In genomic region chr20:3245711-3246110, GRCh38 we compare ENCODE assay signal across 19 cellular contexts. TPM values are rescaled to one million over a fixed set of nuclear protein-coding genes. Genes with fewer than 3 reads are reported as not detected.
A peak's percentile ranks its signal among the peaks of the same experiment; 100 is the strongest.
DNase-seq lines count a peak whose midpoint lies in the region; ATAC-seq, FAIRE-seq and TF ChIP-seq lines count a peak whose summit lies in the region.
"Had no signal": no experiment of that assay in that cellular context is flagged by ENCODE, and none has a peak within 500 bp of the region (broad histone marks: within the 10 kb centered on the region; RNA-seq: fewer than 3 reads in every experiment).

No MANE protein-coding gene starts in this region.

- H3K79me2 ChIP-seq in HepG2 (ENCODE audit: insufficient read depth, low read length): no peaks in the 10 kb centered on the region

- 37% methylated on average over 4 of the region's 4 CpGs for WGBS in HepG2 (ENCODE audit: low lambda C conversion rate)
- 30% methylated on average over 4 of the region's 4 CpGs for WGBS in right lobe of liver (ENCODE audit: insufficient coverage, low coverage, low lambda C conversion rate, missing lambda C conversion rate)
- 33 to 66% methylated on average over 2 to 3 of the region's 4 CpGs for WGBS in endodermal cell (ENCODE audit: insufficient coverage in 1 of 2, insufficient read length in 1 of 2), 2 experiments
- 69% methylated on average over 4 of the region's 4 CpGs for WGBS in thyroid gland, 2 donors

- no peak overlapping the region for H3K4me3 Mint-ChIP-seq in endodermal cell
- H3K4me3 Mint-ChIP-seq: CD4-positive, alpha-beta memory T cell; GM23338; H9 had no signal

- H3K4me2 ChIP-seq in HepG2 (ENCODE audit: low read depth, low read length): no peak overlapping the region
- H3K4me2 ChIP-seq: GM23338 had no signal

- BruUV-seq in HepG2 (replicated peaks; lab: Mats Ljungman, UMichigan): no TSS peak

- H3K27me3 ChIP-seq in HepG2 (ENCODE audit: control insufficient read depth in 1 of 2, insufficient read depth in 2 of 2, low read length in 2 of 2) (peaks cover 3 to 19% of the 10 kb centered on the region in 2 experiments; a peak in 4 of 5 replicates), right lobe of liver (no peaks in the 10 kb centered on the region), endodermal cell (ENCODE audit: control insufficient read depth, insufficient read depth, low read length, poor library complexity, severe bottlenecking) (peaks cover 34% of the 10 kb centered on the region), thyroid gland (no peaks in the 10 kb centered on the region)

- peaks cover 68% of the 10 kb centered on the region for H3K4me1 ChIP-seq in HepG2 (ENCODE audit: insufficient read depth, low read length)
- peaks cover 0 to 8% (median 0%) of the 10 kb centered on the region in 4 donors for H3K4me1 ChIP-seq in right lobe of liver
- no peaks in the 10 kb centered on the region for H3K4me1 ChIP-seq in endodermal cell (ENCODE audit: control insufficient read depth, insufficient read depth, low read length)
- peaks cover 22 to 24% of the 10 kb centered on the region in 2 donors for H3K4me1 ChIP-seq in thyroid gland

- peaks cover 60% of the 10 kb centered on the region for H3K27me3 Mint-ChIP-seq in endodermal cell (ENCODE audit: insufficient read depth)

- ATAC-seq in HepG2: no peak
- no peak for ATAC-seq in right lobe of liver
- ATAC-seq: GM23338, HCT116 had no signal

- TF ChIP-seq POLR2A in HepG2 (IDR thresholded peaks at IDR 0.05; ENCODE audit: insufficient read depth in 1 of 2, low read depth in 2 of 2, low read length in 2 of 2) (no peak), right lobe of liver (IDR thresholded peaks at IDR 0.05) (no peak), thyroid gland (IDR thresholded peaks at IDR 0.05) (no peak)

- H3K9me3 Mint-ChIP-seq in endodermal cell: no peaks in the 10 kb centered on the region
- H3K9me3 Mint-ChIP-seq: CD4-positive, alpha-beta memory T cell; GM23338; H9 had no signal

- H3K27ac ChIP-seq in HepG2 (ENCODE audit: extremely low read length, insufficient read depth, low read length): no peak overlapping the region
- no peak overlapping the region for H3K27ac ChIP-seq in right lobe of liver
- H3K27ac ChIP-seq in endodermal cell (ENCODE audit: low read depth, low read length): no peak overlapping the region
- peak overlapping the region; percentile 12 to 80 (median 68) for H3K27ac ChIP-seq in thyroid gland

- no peak for TF ChIP-seq EP300 in HepG2 (IDR thresholded peaks at IDR 0.05; ENCODE audit: low read depth in 2 of 2, low read length in 2 of 2)
- no peak for TF ChIP-seq EP300 in HepG2 (CRISPR knock-in tag; IDR thresholded peaks at IDR 0.05; ENCODE audit: borderline replicate concordance)

- no peak for DNase-seq in HepG2 (ENCODE audit: low spot score)
- no peak for DNase-seq in right lobe of liver
- DNase-seq in HEK293T (ENCODE audit: extremely low spot score): no peak
- DNase-seq in endodermal cell: peak; percentile 38
- no peak for DNase-seq in thyroid gland
- no peak for DNase-seq in stimulated activated CD4-positive, alpha-beta T cell treated with anti-CD3 and anti-CD28 coated beads, Interleukin-4, amount 100 ng/mL, for 1 hour
- no peak for DNase-seq in effector CD8-positive, alpha-beta T cell (lab: John Stamatoyannopoulos, UW)
- DNase-seq: C1 segment of cervical spinal cord; Calu3; CD4-positive, alpha-beta memory T cell; COR-L47; DMS53; DMS79 treated with DMSO at 0.1 percent for 48 hours; GF-D8; H9 had no signal

- TF ChIP-seq CTCF in HepG2 (CRISPR knock-in tag; IDR thresholded peaks at IDR 0.05) (no peak), right lobe of liver (IDR thresholded peaks at IDR 0.05) (no peak), endodermal cell (conservative IDR thresholded peaks at IDR 0.05) (no peak), thyroid gland (IDR thresholded peaks at IDR 0.05) (no peak)

- in situ Hi-C loops in HepG2 (cut with HindIII; ENCODE audit: extremely low pct_ligation_motif_present, low pct_unique_long_range_greater_than_20kb): no loop called here

- intact Hi-C loops in HepG2 (cut with micrococcal nuclease; ENCODE audit: unreplicated experiment): loop anchor here (10.0 kb wide), 1 partner anchor 81 kb away; no protein-coding TSS in a partner anchor
- intact Hi-C loops in right lobe of liver (cut with DNase I): no loop called here
- intact Hi-C loops in thyroid gland (cut with DNase I): no loop called here

- CTCF ChIA-PET in HepG2 (lab: Yijun Ruan, JAX; ENCODE audit: low intra/inter-chr PET ratio, low total read pairs) (no interaction called here), HEK293T (lab: Yijun Ruan, JAX) (interaction anchor here (0.8 kb wide), 1 partner anchor 37 kb away, joined by 3 read pairs; no protein-coding TSS in a partner anchor)

- no peaks in the 10 kb centered on the region for H3K36me3 ChIP-seq in HepG2 (replicated peaks in 1 of 2; ENCODE audit: control insufficient read depth in 1 of 2, insufficient read depth in 2 of 2, low read length in 2 of 2)
- H3K36me3 ChIP-seq in right lobe of liver: no peaks in the 10 kb centered on the region
- H3K36me3 ChIP-seq in endodermal cell (ENCODE audit: control insufficient read depth, insufficient read depth, low read length): no peaks in the 10 kb centered on the region
- H3K36me3 ChIP-seq in thyroid gland: no peaks in the 10 kb centered on the region

- H3K4me3 ChIP-seq in HepG2 (replicated peaks in 1 of 3; ENCODE audit: insufficient read depth in 1 of 3, low read depth in 2 of 3, low read length in 3 of 3) (no peak overlapping the region), right lobe of liver (no peak overlapping the region), endodermal cell (ENCODE audit: low read length) (no peak overlapping the region), thyroid gland (replicated peaks in 1 of 3) (no peak overlapping the region)
- H3K4me3 ChIP-seq: GM23338 had no signal

- H3K9me3 ChIP-seq in HepG2 (ENCODE audit: low read length) (no peaks in the 10 kb centered on the region), right lobe of liver (no peaks in the 10 kb centered on the region), endodermal cell (ENCODE audit: control insufficient read depth, low read length) (no peaks in the 10 kb centered on the region), thyroid gland (no peaks in the 10 kb centered on the region)

- H3K36me3 Mint-ChIP-seq in endodermal cell (ENCODE audit: low read depth): no peaks in the 10 kb centered on the region
- H3K36me3 Mint-ChIP-seq: CD4-positive, alpha-beta memory T cell had no signal

- no peak for TF ChIP-seq RAD21 in HepG2 (CRISPR knock-in tag; IDR thresholded peaks at IDR 0.05)

- H3K27ac Mint-ChIP-seq in endodermal cell: no peak overlapping the region
- H3K27ac Mint-ChIP-seq: GM23338, H9 had no signal

- POLR2A ChIA-PET in HepG2 (lab: Yijun Ruan, JAX): interaction anchor here (7.9 kb wide), 1 partner anchor 25 kb away, joined by 110 read pairs; no protein-coding TSS in a partner anchor
- POLR2A ChIA-PET in HEK293T (lab: Yijun Ruan, JAX): no interaction called here

- H3K9ac ChIP-seq in HepG2 (ENCODE audit: insufficient read depth, low read depth, low read length) (no peak overlapping the region), endodermal cell (ENCODE audit: extremely low read depth, low read length, poor library complexity, severe bottlenecking) (no peak overlapping the region)

- no peaks in the 10 kb centered on the region for H4K20me1 ChIP-seq in HepG2 (ENCODE audit: insufficient read depth, low read length)

- H2AFZ ChIP-seq in HepG2 (ENCODE audit: low read length): no peak overlapping the region
- H2AFZ ChIP-seq: GM23338 had no signal

- peaks cover 7% of the 10 kb centered on the region for H3K4me1 Mint-ChIP-seq in endodermal cell

- FAIRE-seq in HepG2 (lab: Jason Lieb, UNC): no peak
- FAIRE-seq: GM12891, GM18507 had no signal

RNA-seq across cellular contexts. Expression of gene SLC4A11, which starts 6.7 kb away (rescaled TPM):
- total RNA-seq in HepG2 (2016; rRNA removed; fragmentation: Illumina TruSeq; extraction: Trizol) (1.1 and 3.9 TPM in 2 replicates), right lobe of liver (under 1 TPM in 5 of 6 experiments, not detected in 1; 0.11 to 0.40 (median 0.18) TPM), endodermal cell (10 to 100 TPM in 1 of 2 donors, 1 to 10 TPM in 1; 3.8 to 12.4 TPM), thyroid gland (100 to 1,000 TPM in 2 of 4 donors, 10 to 100 TPM in 2; 26.3 to 133 (median 85.8) TPM)
- total RNA-seq in HepG2 (2016; cell fraction: cytosol; rRNA removed; fragmentation: Illumina TruSeq; extraction: Trizol; ENCODE audit: low read depth): 0.30 and 1.1 TPM in 2 replicates
- total RNA-seq in HepG2 (2016; cell fraction: insoluble cytoplasmic fraction; rRNA removed; fragmentation: Illumina TruSeq; extraction: Trizol): 0.82 and 4.9 TPM in 2 replicates
- total RNA-seq in HepG2 (2016; cell fraction: membrane; rRNA removed; fragmentation: Illumina TruSeq; extraction: Trizol): 1.4 and 1.8 TPM in 2 replicates
- 5.0 and 8.1 TPM in 2 replicates for total RNA-seq in HepG2 (2016; cell fraction: nucleus; rRNA removed; fragmentation: Illumina TruSeq; extraction: Trizol)
- 24.7 and 27.0 TPM in 2 replicates for polyA plus RNA-seq in HepG2 (2011; rRNA removed)
- polyA plus RNA-seq in HepG2 (2011; cell fraction: cytosol; rRNA removed): 6.2 and 8.6 TPM in 2 replicates
- 212 and 304 TPM in 2 replicates for polyA plus RNA-seq in HepG2 (2011; cell fraction: nucleus; rRNA removed)
- polyA plus RNA-seq in HepG2 (2012): 9.7 and 13.8 TPM in 2 replicates
- polyA plus RNA-seq in HepG2 (2016; cell fraction: cytosol; fragmentation: Illumina TruSeq; extraction: Trizol; ENCODE audit: low read depth): 0.50 and 0.84 TPM in 2 replicates
- 1.1 and 1.8 TPM in 2 replicates for polyA plus RNA-seq in HepG2 (2016; cell fraction: insoluble cytoplasmic fraction; fragmentation: Illumina TruSeq; extraction: Trizol; ENCODE audit: low read depth)
- polyA plus RNA-seq in HepG2 (2016; cell fraction: membrane; fragmentation: Illumina TruSeq; extraction: Trizol; ENCODE audit: low read depth): 0.65 and 0.70 TPM in 2 replicates
- polyA plus RNA-seq in HepG2 (2016; cell fraction: nucleus; fragmentation: Illumina TruSeq; extraction: Trizol; ENCODE audit: insufficient read depth, low read depth): 16.5 and 18.2 TPM in 2 replicates
- polyA minus RNA-seq in HepG2 (2011; rRNA and poly(A)+ RNA removed; ENCODE audit: low replicate concordance): 1.9 and 33.5 TPM in 2 replicates
- polyA minus RNA-seq in HepG2 (2011; cell fraction: cytosol; rRNA and poly(A)+ RNA removed): 10.2 and 17.1 TPM in 2 replicates
- 44.0 and 47.5 TPM in 2 replicates for polyA minus RNA-seq in HepG2 (2011; cell fraction: nucleus; rRNA and poly(A)+ RNA removed)
- 2.7 TPM for polyA plus RNA-seq in endodermal cell (2013, experiment 1 of 2)
- 2.3 TPM for polyA plus RNA-seq in endodermal cell (2013, experiment 2 of 2)

RNA-seq across cellular contexts. Expression of gene ITPA, which starts 36.4 kb away (rescaled TPM):
- 101 and 103 TPM in 2 replicates for total RNA-seq in HepG2 (2016; rRNA removed; fragmentation: Illumina TruSeq; extraction: Trizol)
- total RNA-seq in HepG2 (2016; cell fraction: cytosol; rRNA removed; fragmentation: Illumina TruSeq; extraction: Trizol; ENCODE audit: low read depth): 30.5 and 31.5 TPM in 2 replicates
- total RNA-seq in HepG2 (2016; cell fraction: insoluble cytoplasmic fraction; rRNA removed; fragmentation: Illumina TruSeq; extraction: Trizol): 108 TPM in 2 replicates
- 45.6 and 53.1 TPM in 2 replicates for total RNA-seq in HepG2 (2016; cell fraction: membrane; rRNA removed; fragmentation: Illumina TruSeq; extraction: Trizol)
- total RNA-seq in HepG2 (2016; cell fraction: nucleus; rRNA removed; fragmentation: Illumina TruSeq; extraction: Trizol): 51.5 and 65.6 TPM in 2 replicates
- polyA plus RNA-seq in HepG2 (2011; rRNA removed): 60.1 and 73.4 TPM in 2 replicates
- polyA plus RNA-seq in HepG2 (2011; cell fraction: cytosol; rRNA removed): 53.2 and 73.4 TPM in 2 replicates
- polyA plus RNA-seq in HepG2 (2011; cell fraction: nucleus; rRNA removed): 110 and 129 TPM in 2 replicates
- polyA plus RNA-seq in HepG2 (2012): 55.6 and 63.4 TPM in 2 replicates
- polyA plus RNA-seq in HepG2 (2016; cell fraction: cytosol; fragmentation: Illumina TruSeq; extraction: Trizol; ENCODE audit: low read depth): 27.3 and 27.6 TPM in 2 replicates
- polyA plus RNA-seq in HepG2 (2016; cell fraction: insoluble cytoplasmic fraction; fragmentation: Illumina TruSeq; extraction: Trizol; ENCODE audit: low read depth): 106 and 109 TPM in 2 replicates
- polyA plus RNA-seq in HepG2 (2016; cell fraction: membrane; fragmentation: Illumina TruSeq; extraction: Trizol; ENCODE audit: low read depth): 28.9 and 33.4 TPM in 2 replicates
- polyA plus RNA-seq in HepG2 (2016; cell fraction: nucleus; fragmentation: Illumina TruSeq; extraction: Trizol; ENCODE audit: insufficient read depth, low read depth): 144 and 151 TPM in 2 replicates
- 24.1 and 25.5 TPM in 2 replicates for polyA minus RNA-seq in HepG2 (2011; rRNA and poly(A)+ RNA removed; ENCODE audit: low replicate concordance)
- 15.4 and 25.9 TPM in 2 replicates for polyA minus RNA-seq in HepG2 (2011; cell fraction: cytosol; rRNA and poly(A)+ RNA removed)
- 23.0 and 28.2 TPM in 2 replicates for polyA minus RNA-seq in HepG2 (2011; cell fraction: nucleus; rRNA and poly(A)+ RNA removed)
- total RNA-seq in right lobe of liver: 10 to 100 TPM; 17.5 to 38.8 (median 26.7) TPM
- total RNA-seq in endodermal cell: 10 to 100 TPM; 50.8 to 53.6 TPM
- 47.9 TPM for polyA plus RNA-seq in endodermal cell (2013, experiment 1 of 2)
- 37.1 TPM for polyA plus RNA-seq in endodermal cell (2013, experiment 2 of 2)
- total RNA-seq in thyroid gland: 10 to 100 TPM; 58.3 to 81.3 (median 68.2) TPM

RNA-seq across cellular contexts. Expression of gene DDRGK1, which starts 41.2 kb away (rescaled TPM):
- total RNA-seq in HepG2 (2016; rRNA removed; fragmentation: Illumina TruSeq; extraction: Trizol): 75.4 and 149 TPM in 2 replicates
- 59.4 and 65.6 TPM in 2 replicates for total RNA-seq in HepG2 (2016; cell fraction: cytosol; rRNA removed; fragmentation: Illumina TruSeq; extraction: Trizol; ENCODE audit: low read depth)
- total RNA-seq in HepG2 (2016; cell fraction: insoluble cytoplasmic fraction; rRNA removed; fragmentation: Illumina TruSeq; extraction: Trizol): 69.3 and 161 TPM in 2 replicates
- 57.6 and 58.7 TPM in 2 replicates for total RNA-seq in HepG2 (2016; cell fraction: membrane; rRNA removed; fragmentation: Illumina TruSeq; extraction: Trizol)
- 105 and 136 TPM in 2 replicates for total RNA-seq in HepG2 (2016; cell fraction: nucleus; rRNA removed; fragmentation: Illumina TruSeq; extraction: Trizol)
- polyA plus RNA-seq in HepG2 (2011; rRNA removed): 96.7 and 116 TPM in 2 replicates
- polyA plus RNA-seq in HepG2 (2011; cell fraction: cytosol; rRNA removed): 133 and 142 TPM in 2 replicates
- 122 and 134 TPM in 2 replicates for polyA plus RNA-seq in HepG2 (2011; cell fraction: nucleus; rRNA removed)
- polyA plus RNA-seq in HepG2 (2012): 104 and 147 TPM in 2 replicates
- polyA plus RNA-seq in HepG2 (2016; cell fraction: cytosol; fragmentation: Illumina TruSeq; extraction: Trizol; ENCODE audit: low read depth): 51.1 and 51.9 TPM in 2 replicates
- polyA plus RNA-seq in HepG2 (2016; cell fraction: insoluble cytoplasmic fraction; fragmentation: Illumina TruSeq; extraction: Trizol; ENCODE audit: low read depth): 80.6 and 85.9 TPM in 2 replicates
- 52.8 and 53.4 TPM in 2 replicates for polyA plus RNA-seq in HepG2 (2016; cell fraction: membrane; fragmentation: Illumina TruSeq; extraction: Trizol; ENCODE audit: low read depth)
- polyA plus RNA-seq in HepG2 (2016; cell fraction: nucleus; fragmentation: Illumina TruSeq; extraction: Trizol; ENCODE audit: insufficient read depth, low read depth): 240 and 250 TPM in 2 replicates
- polyA minus RNA-seq in HepG2 (2011; rRNA and poly(A)+ RNA removed; ENCODE audit: low replicate concordance): 19.0 and 51.1 TPM in 2 replicates
- 40.1 and 44.2 TPM in 2 replicates for polyA minus RNA-seq in HepG2 (2011; cell fraction: cytosol; rRNA and poly(A)+ RNA removed)
- 48.9 and 52.6 TPM in 2 replicates for polyA minus RNA-seq in HepG2 (2011; cell fraction: nucleus; rRNA and poly(A)+ RNA removed)
- total RNA-seq in right lobe of liver: 10 to 100 TPM; 55.0 to 76.1 (median 60.1) TPM
- total RNA-seq in endodermal cell: 10 to 100 TPM; 55.0 to 59.3 TPM
- polyA plus RNA-seq in endodermal cell (2013, experiment 1 of 2): 45.8 TPM
- 38.0 TPM for polyA plus RNA-seq in endodermal cell (2013, experiment 2 of 2)
- total RNA-seq in thyroid gland: 100 to 1,000 TPM in 3 of 4 donors, 10 to 100 TPM in 1; 95.5 to 136 (median 126) TPM

Comparison
In these comparisons a context has a peak if more than half of its experiments do, and no peak if none do; other contexts are left out.
1. H3K27ac ChIP-seq: peak in thyroid gland (3 of 3); none in HepG2 (single experiment), right lobe of liver (0 of 3) and endodermal cell (single experiment).